In genomic region chr17:7854851-7855642, GRCh38 we compare ENCODE assay signal across 8 cellular contexts. TPM values are rescaled to one million over a fixed set of nuclear protein-coding genes. Genes with fewer than 3 reads are reported as not detected.
DNase-seq lines count a peak whose midpoint lies in the region; ATAC-seq and TF ChIP-seq lines count a peak whose summit lies in the region.

A gene with protein sequence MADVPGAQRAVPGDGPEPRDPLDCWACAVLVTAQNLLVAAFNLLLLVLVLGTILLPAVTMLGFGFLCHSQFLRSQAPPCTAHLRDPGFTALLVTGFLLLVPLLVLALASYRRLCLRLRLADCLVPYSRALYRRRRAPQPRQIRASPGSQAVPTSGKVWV (plus strand): TSS chr17:7855066. CDS start chr17:7855075, 9 bp downstream.

- intact Hi-C loops in ascending aorta (cut with DNase I), result loop anchor here (5.0 to 10.0 kb wide), 2 partner anchors 262 to 370 kb away; partner anchors contain the start of genes ALOXE3, POLR2A and SLC35G6
- intact Hi-C loops in left colon (cut with DNase I, micrococcal nuclease), result loop anchor here in 1 of 2 donors (5.0 kb wide), 1 partner anchor 113 kb away; no protein-coding TSS in a partner anchor

- ATAC-seq in left colon (no peak), HG03469 (IDR thresholded peaks at IDR 0.05; ENCODE audit: unreplicated experiment) (no peak), GM21723 (IDR thresholded peaks at IDR 0.05; ENCODE audit: unreplicated experiment) (no peak), GM19452 (IDR thresholded peaks at IDR 0.05; ENCODE audit: unreplicated experiment) (no peak)

- no peak for TF ChIP-seq EP300 in suprapubic skin (IDR thresholded peaks at IDR 0.05)

- TF ChIP-seq POLR2A in suprapubic skin (IDR thresholded peaks at IDR 0.05), result no peak

- WGBS in suprapubic skin, result 72% methylated on average over 45 of the region's 54 CpGs

- peaks cover 5 to 22% of the 10 kb centered on the region in 2 donors for H3K36me3 ChIP-seq in ascending aorta
- H3K36me3 ChIP-seq in suprapubic skin, result peaks cover 24% of the 10 kb centered on the region

- H3K27ac ChIP-seq in ascending aorta (peak within 1 kb of the TSS; percentile 87 to 88), suprapubic skin (peak within 1 kb of the TSS; percentile 93)

- H3K9me3 ChIP-seq in ascending aorta (no peaks in the 10 kb centered on the region), suprapubic skin (no peaks in the 10 kb centered on the region)

- H3K27me3 ChIP-seq in ascending aorta, result no peaks in the 10 kb centered on the region
- no peaks in the 10 kb centered on the region for H3K27me3 ChIP-seq in suprapubic skin

- peak; percentile 51 for DNase-seq in NCI-H748 (lab: John Stamatoyannopoulos, UW; ENCODE audit: unreplicated experiment)
- DNase-seq in NCI-H748 treated with DMSO at 0.1 percent for 48 hours (lab: John Stamatoyannopoulos, UW), result no peak
- DNase-seq in ascending aorta (ENCODE audit: low spot score in 2 of 2), result no peak
- peak; percentile 29 to 49 for DNase-seq in left colon
- peak in 1 of 2 donors; percentile 79 for DNase-seq in suprapubic skin (ENCODE audit: low spot score in 2 of 2)

- TF ChIP-seq CTCF in ascending aorta (IDR thresholded peaks at IDR 0.05), result no peak
- TF ChIP-seq CTCF in suprapubic skin (IDR thresholded peaks at IDR 0.05), result no peak

- H3K4me3 ChIP-seq in ascending aorta (peak within 1 kb of the TSS; percentile 73 to 76), suprapubic skin (peak within 1 kb of the TSS; percentile 71)

- H3K4me1 ChIP-seq in ascending aorta (peaks cover 12 to 28% of the 10 kb centered on the region in 2 donors), suprapubic skin (peaks cover 57% of the 10 kb centered on the region)

RNA-seq across cellular contexts. Expression of the gene that starts here (rescaled TPM):
- 223 TPM for total RNA-seq in ascending aorta
- 1 to 10 TPM; 3.8 to 6.1 TPM for total RNA-seq in left colon
- total RNA-seq in suprapubic skin, result 1 to 10 TPM; 4.2 to 7.6 (median 5.1) TPM

Comparison
In these comparisons a context has a peak if more than half of its experiments do, and no peak if none do; other contexts are left out.
1. RNA of the gene that starts here (total RNA-seq): 223 TPM in ascending aorta (single experiment); 3.8 to 6.1 TPM in left colon and 4.2 to 7.6 TPM in suprapubic skin; every median in the first group is over 10 times any median in the second.
2. DNase-seq: peak in NCI-H748 (single experiment) and left colon (2 of 2); none in NCI-H748 treated with DMSO at 0.1 percent for 48 hours (single experiment) and ascending aorta (0 of 2).